Comparison of ENCODE assay signal across 1 cellular context in the genomic region with DNA sequence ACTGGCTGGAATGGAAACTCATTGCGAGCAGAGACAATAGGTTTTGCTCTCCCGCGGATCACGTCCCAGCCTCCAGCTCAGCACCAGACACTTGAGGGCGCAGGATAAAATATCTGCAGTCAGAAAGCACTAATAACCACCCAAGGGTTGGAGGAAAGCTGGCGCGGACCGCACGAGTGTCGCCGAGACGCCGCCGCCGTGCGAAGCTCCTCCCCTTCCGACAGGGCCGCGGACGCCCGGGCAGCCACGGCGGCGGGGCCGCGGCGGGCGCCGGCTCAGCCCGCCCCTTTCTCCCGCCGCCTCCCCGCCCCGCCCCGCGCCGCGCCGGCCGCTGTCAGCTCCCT.
A peak's percentile ranks its signal among the peaks of the same experiment; 100 is the strongest.
TF ChIP-seq lines count a peak whose summit lies in the region.

CMPK1 (plus strand) TSS at position 213 of the 344 bp plus-strand sequence. CDS start 156 bp downstream, outside the sequence.

TF ChIP-seq in HepG2, 621 proteins besides CTCF, POLR2A, EP300 and RAD21 (continued from another document and continues in another):
- TF ChIP-seq ELF3 (CRISPR knock-in tag; IDR thresholded peaks at IDR 0.05) (0 out of 2 replicates have a peak, but pooled peaks have one; percentile 13), SAP130 (CRISPR knock-in tag; IDR thresholded peaks at IDR 0.05; ENCODE audit: low read depth) (peak; percentile 79), HDAC2 (CRISPR knock-in tag; IDR thresholded peaks at IDR 0.05) (peak; percentile 28; the same call in 1 of the 2 replicates), ZFP1 (CRISPR knock-in tag; IDR thresholded peaks at IDR 0.05) (0 out of 2 replicates have a peak, but pooled peaks have one; percentile 35), REPIN1 (CRISPR knock-in tag; IDR thresholded peaks at IDR 0.05; ENCODE audit: borderline replicate concordance, low read depth) (0 out of 2 replicates have a peak, but pooled peaks have one; percentile 47), SOX13 (IDR thresholded peaks at IDR 0.05) (no peak), SOX13 (CRISPR knock-in tag; conservative IDR thresholded peaks at IDR 0.05 in 1 of 2, IDR thresholded peaks at IDR 0.05 in 1 of 2) (peak in 1 of 2 experiments; percentile 21; a peak in 1 of 4 replicates), DRAP1 (CRISPR knock-in tag; IDR thresholded peaks at IDR 0.05) (peak; percentile 47; the same call in 1 of the 2 replicates), ZSCAN31 (CRISPR knock-in tag; IDR thresholded peaks at IDR 0.05; ENCODE audit: low read depth) (0 out of 2 replicates have a peak, but pooled peaks have one; percentile 35), NFKB2 (CRISPR knock-in tag; IDR thresholded peaks at IDR 0.05; ENCODE audit: borderline replicate concordance) (peak; percentile 33; the same call in 1 of the 2 replicates), ZNF547 (CRISPR knock-in tag; IDR thresholded peaks at IDR 0.05) (no peak), ZNF678 (CRISPR knock-in tag; IDR thresholded peaks at IDR 0.05) (no peak), ZNF747 (CRISPR knock-in tag; IDR thresholded peaks at IDR 0.05; ENCODE audit: borderline replicate concordance) (0 out of 2 replicates have a peak, but pooled peaks have one; percentile 35), ZNF562 (CRISPR knock-in tag; IDR thresholded peaks at IDR 0.05; ENCODE audit: borderline replicate concordance) (no peak), ZNF564 (CRISPR knock-in tag; IDR thresholded peaks at IDR 0.05) (0 out of 2 replicates have a peak, but pooled peaks have one; percentile 13), ZSCAN9 (CRISPR knock-in tag; IDR thresholded peaks at IDR 0.05; ENCODE audit: borderline replicate concordance) (peak; percentile 49; the same call in 1 of the 2 replicates), ZBTB2 (CRISPR knock-in tag; IDR thresholded peaks at IDR 0.05; ENCODE audit: low read depth) (peak; percentile 80; the same call in 1 of the 2 replicates), CREM (IDR thresholded peaks at IDR 0.05) (peak; percentile 8; the same call in 1 of the 2 replicates), CREM (CRISPR knock-in tag; IDR thresholded peaks at IDR 0.05) (no peak), PHF8 (CRISPR knock-in tag; IDR thresholded peaks at IDR 0.05) (peak; percentile 9), ZNF782 (CRISPR knock-in tag; IDR thresholded peaks at IDR 0.05; ENCODE audit: borderline replicate concordance) (no peak), HINFP (CRISPR knock-in tag; IDR thresholded peaks at IDR 0.05; ENCODE audit: low read depth) (peak; percentile 96), CREB3 (CRISPR knock-in tag; IDR thresholded peaks at IDR 0.05) (0 out of 2 replicates have a peak, but pooled peaks have one; percentile 33), KAT8 (CRISPR knock-in tag; IDR thresholded peaks at IDR 0.05) (peak; percentile 25), HNF4G (IDR thresholded peaks at IDR 0.05; ENCODE audit: borderline replicate concordance, low read depth, low read length) (no peak), HNF4G (CRISPR knock-in tag; IDR thresholded peaks at IDR 0.05; ENCODE audit: borderline replicate concordance, low read depth) (no peak), ZKSCAN1 (IDR thresholded peaks at IDR 0.05; ENCODE audit: low read length) (no peak), POLR2G (IDR thresholded peaks at IDR 0.05; ENCODE audit: low read depth, low read length) (peak; percentile 54; the same call in 1 of the 2 replicates), BHLHE40 (IDR thresholded peaks at IDR 0.05; ENCODE audit: low read length) (no peak), ELF1 (CRISPR knock-in tag; IDR thresholded peaks at IDR 0.05) (no peak), TOPORS (CRISPR knock-in tag; IDR thresholded peaks at IDR 0.05) (0 out of 2 replicates have a peak, but pooled peaks have one; percentile 41), ZNF629 (CRISPR knock-in tag; conservative IDR thresholded peaks at IDR 0.05) (no peak), YY1 (IDR thresholded peaks at IDR 0.05; ENCODE audit: insufficient read depth, insufficient replicate concordance, low read depth, low read length) (peak; percentile 35), ONECUT2 (CRISPR knock-in tag; IDR thresholded peaks at IDR 0.05) (no peak), ZNF776 (CRISPR knock-in tag; IDR thresholded peaks at IDR 0.05) (no peak), PAX8 (CRISPR knock-in tag; IDR thresholded peaks at IDR 0.05; ENCODE audit: borderline replicate concordance) (no peak), NFYB (CRISPR knock-in tag; IDR thresholded peaks at IDR 0.05) (no peak), ZBTB38 (CRISPR knock-in tag; IDR thresholded peaks at IDR 0.05) (0 out of 2 replicates have a peak, but pooled peaks have one; percentile 13), ZNF513 (CRISPR knock-in tag; conservative IDR thresholded peaks at IDR 0.05) (0 out of 2 replicates have a peak, but pooled peaks have one; percentile 55), SOX6 (IDR thresholded peaks at IDR 0.05) (no peak), SOX6 (CRISPR knock-in tag; IDR thresholded peaks at IDR 0.05) (peak; percentile 72), RCOR2 (CRISPR knock-in tag; IDR thresholded peaks at IDR 0.05) (no peak), KMT2B (CRISPR knock-in tag; IDR thresholded peaks at IDR 0.05) (peak; percentile 44; the same call in 1 of the 2 replicates), CHD2 (IDR thresholded peaks at IDR 0.05; ENCODE audit: low read depth, low read length) (no peak), POLR2AphosphoS5 (IDR thresholded peaks at IDR 0.05; ENCODE audit: low read depth, low read length) (peak; percentile 82), HDAC1 (CRISPR knock-in tag; IDR thresholded peaks at IDR 0.05) (peak; percentile 21; the same call in 1 of the 2 replicates), MXD1 (CRISPR knock-in tag; IDR thresholded peaks at IDR 0.05) (peak; percentile 17; the same call in 1 of the 2 replicates), ZNF274 (CRISPR knock-in tag; IDR thresholded peaks at IDR 0.05) (0 out of 2 replicates have a peak, but pooled peaks have one; percentile 1)
- TF ChIP-seq, protein P1, sequence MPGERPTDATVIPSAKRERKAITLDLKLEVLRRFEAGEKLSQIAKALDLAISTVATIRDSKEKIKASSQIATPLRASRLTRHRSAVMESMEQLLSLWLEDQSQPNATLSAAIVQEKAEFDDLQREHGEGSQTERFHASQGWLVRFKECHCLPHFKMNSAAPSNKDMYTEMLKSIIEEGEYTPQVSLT (CRISPR knock-in tag; IDR thresholded peaks at IDR 0.05; ENCODE audit: borderline replicate concordance, low read depth): no peak
- TF ChIP-seq, protein P2, sequence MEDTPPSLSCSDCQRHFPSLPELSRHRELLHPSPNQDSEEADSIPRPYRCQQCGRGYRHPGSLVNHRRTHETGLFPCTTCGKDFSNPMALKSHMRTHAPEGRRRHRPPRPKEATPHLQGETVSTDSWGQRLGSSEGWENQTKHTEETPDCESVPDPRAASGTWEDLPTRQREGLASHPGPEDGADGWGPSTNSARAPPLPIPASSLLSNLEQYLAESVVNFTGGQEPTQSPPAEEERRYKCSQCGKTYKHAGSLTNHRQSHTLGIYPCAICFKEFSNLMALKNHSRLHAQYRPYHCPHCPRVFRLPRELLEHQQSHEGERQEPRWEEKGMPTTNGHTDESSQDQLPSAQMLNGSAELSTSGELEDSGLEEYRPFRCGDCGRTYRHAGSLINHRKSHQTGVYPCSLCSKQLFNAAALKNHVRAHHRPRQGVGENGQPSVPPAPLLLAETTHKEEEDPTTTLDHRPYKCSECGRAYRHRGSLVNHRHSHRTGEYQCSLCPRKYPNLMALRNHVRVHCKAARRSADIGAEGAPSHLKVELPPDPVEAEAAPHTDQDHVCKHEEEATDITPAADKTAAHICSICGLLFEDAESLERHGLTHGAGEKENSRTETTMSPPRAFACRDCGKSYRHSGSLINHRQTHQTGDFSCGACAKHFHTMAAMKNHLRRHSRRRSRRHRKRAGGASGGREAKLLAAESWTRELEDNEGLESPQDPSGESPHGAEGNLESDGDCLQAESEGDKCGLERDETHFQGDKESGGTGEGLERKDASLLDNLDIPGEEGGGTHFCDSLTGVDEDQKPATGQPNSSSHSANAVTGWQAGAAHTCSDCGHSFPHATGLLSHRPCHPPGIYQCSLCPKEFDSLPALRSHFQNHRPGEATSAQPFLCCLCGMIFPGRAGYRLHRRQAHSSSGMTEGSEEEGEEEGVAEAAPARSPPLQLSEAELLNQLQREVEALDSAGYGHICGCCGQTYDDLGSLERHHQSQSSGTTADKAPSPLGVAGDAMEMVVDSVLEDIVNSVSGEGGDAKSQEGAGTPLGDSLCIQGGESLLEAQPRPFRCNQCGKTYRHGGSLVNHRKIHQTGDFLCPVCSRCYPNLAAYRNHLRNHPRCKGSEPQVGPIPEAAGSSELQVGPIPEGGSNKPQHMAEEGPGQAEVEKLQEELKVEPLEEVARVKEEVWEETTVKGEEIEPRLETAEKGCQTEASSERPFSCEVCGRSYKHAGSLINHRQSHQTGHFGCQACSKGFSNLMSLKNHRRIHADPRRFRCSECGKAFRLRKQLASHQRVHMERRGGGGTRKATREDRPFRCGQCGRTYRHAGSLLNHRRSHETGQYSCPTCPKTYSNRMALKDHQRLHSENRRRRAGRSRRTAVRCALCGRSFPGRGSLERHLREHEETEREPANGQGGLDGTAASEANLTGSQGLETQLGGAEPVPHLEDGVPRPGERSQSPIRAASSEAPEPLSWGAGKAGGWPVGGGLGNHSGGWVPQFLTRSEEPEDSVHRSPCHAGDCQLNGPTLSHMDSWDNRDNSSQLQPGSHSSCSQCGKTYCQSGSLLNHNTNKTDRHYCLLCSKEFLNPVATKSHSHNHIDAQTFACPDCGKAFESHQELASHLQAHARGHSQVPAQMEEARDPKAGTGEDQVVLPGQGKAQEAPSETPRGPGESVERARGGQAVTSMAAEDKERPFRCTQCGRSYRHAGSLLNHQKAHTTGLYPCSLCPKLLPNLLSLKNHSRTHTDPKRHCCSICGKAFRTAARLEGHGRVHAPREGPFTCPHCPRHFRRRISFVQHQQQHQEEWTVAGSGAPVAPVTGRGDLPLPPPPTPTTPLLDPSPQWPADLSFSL (CRISPR knock-in tag; IDR thresholded peaks at IDR 0.05): no peak
- TF ChIP-seq, protein P3, sequence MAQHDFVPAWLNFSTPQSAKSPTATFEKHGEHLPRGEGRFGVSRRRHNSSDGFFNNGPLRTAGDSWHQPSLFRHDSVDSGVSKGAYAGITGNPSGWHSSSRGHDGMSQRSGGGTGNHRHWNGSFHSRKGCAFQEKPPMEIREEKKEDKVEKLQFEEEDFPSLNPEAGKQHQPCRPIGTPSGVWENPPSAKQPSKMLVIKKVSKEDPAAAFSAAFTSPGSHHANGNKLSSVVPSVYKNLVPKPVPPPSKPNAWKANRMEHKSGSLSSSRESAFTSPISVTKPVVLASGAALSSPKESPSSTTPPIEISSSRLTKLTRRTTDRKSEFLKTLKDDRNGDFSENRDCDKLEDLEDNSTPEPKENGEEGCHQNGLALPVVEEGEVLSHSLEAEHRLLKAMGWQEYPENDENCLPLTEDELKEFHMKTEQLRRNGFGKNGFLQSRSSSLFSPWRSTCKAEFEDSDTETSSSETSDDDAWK (CRISPR knock-in tag; IDR thresholded peaks at IDR 0.05): no peak
- TF ChIP-seq, protein P4, sequence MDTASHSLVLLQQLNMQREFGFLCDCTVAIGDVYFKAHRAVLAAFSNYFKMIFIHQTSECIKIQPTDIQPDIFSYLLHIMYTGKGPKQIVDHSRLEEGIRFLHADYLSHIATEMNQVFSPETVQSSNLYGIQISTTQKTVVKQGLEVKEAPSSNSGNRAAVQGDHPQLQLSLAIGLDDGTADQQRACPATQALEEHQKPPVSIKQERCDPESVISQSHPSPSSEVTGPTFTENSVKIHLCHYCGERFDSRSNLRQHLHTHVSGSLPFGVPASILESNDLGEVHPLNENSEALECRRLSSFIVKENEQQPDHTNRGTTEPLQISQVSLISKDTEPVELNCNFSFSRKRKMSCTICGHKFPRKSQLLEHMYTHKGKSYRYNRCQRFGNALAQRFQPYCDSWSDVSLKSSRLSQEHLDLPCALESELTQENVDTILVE (CRISPR knock-in tag; IDR thresholded peaks at IDR 0.05): peak; percentile 78; the same call in 1 of the 2 replicates
